8 cellular contexts compared by ENCODE assay signal in the genomic region with DNA sequence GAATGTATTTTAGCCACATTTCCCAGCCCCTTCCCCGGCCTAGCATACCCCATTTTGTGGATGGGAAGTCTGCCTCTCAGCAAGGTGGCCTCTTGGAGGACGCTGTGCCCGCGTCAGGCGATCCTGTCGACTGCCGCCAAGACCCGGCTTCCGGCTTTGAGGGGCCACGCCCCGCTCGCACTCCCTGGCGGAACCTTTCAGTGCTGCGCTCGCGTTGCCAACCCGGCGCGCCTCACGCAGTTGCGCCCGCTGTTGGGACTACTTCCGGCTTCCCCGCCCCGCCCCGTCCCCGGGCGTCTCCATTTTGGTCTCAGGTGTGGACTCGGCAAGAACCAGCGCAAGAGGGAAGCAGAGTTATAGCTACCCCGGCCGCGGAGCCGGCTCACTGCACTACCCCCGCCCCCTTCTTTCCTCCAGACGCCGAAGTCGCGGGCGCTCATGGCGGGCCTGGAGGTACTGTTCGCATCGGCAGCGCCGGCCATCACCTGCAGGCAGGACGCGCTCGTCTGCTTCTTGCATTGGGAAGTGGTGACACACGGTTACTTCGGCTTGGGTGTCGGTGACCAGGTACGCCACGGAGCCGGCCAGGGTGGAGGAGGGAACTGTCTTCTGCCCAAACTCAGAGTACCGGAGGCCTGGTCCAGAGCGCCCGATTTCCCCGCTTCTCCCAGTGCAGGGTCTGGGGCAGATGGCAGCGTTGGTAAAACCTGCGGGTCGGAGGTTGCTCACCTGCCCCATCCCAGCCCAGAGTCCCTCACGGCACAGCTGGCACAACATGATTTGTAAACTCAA.
A peak's percentile ranks its signal among the peaks of the same experiment; 100 is the strongest.
DNase-seq lines count a peak whose midpoint lies in the region; ATAC-seq and TF ChIP-seq lines count a peak whose summit lies in the region.

A gene with protein sequence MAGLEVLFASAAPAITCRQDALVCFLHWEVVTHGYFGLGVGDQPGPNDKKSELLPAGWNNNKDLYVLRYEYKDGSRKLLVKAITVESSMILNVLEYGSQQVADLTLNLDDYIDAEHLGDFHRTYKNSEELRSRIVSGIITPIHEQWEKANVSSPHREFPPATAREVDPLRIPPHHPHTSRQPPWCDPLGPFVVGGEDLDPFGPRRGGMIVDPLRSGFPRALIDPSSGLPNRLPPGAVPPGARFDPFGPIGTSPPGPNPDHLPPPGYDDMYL (plus strand): TSS at position 267 of the 792 bp plus-strand sequence. CDS start 172 bp downstream, at position 439.

- peak; percentile 6 for TF ChIP-seq CTCF in choroid plexus epithelial cell (conservative IDR thresholded peaks at IDR 0.05; ENCODE audit: low read depth, low read length)

- peak; percentile 94 for TF ChIP-seq POLR2A in GM19099 (IDR thresholded peaks at IDR 0.05; ENCODE audit: extremely low read depth, insufficient read length, low read depth)

- DNase-seq in AML-193 (lab: John Stamatoyannopoulos, UW) (peak; percentile 86 to 87), NCI-H510A (lab: John Stamatoyannopoulos, UW) (peak; percentile 94), choroid plexus epithelial cell (ENCODE audit: low read depth) (peak; percentile 92), kidney glomerular epithelial cell (lab: John Stamatoyannopoulos, UW) (peak; percentile 82)
- DNase-seq in activated CD4-positive, alpha-beta T cell treated with anti-CD3 and anti-CD28 coated beads for 24 hours (ENCODE audit: low read depth in 2 of 2) = peak; percentile 93
- DNase-seq in stimulated activated CD4-positive, alpha-beta T cell treated with anti-CD3 and anti-CD28 coated beads, Interleukin-1b, Interleukin-23, amount 100 ng/mL, for 1 hour (ENCODE audit: low read depth in 2 of 2) = peak; percentile 88 to 95

- peak within 1 kb of the TSS; percentile 79 for H3K4me3 ChIP-seq in choroid plexus epithelial cell (ENCODE audit: low read depth, low read length)

- ATAC-seq in HG03432 (IDR thresholded peaks at IDR 0.05; ENCODE audit: unreplicated experiment) = peak; percentile 95

Comparison
In these comparisons a context has a peak if more than half of its experiments do, and no peak if none do; other contexts are left out.
1. Peak in every context shown above with its lines: DNase-seq, ATAC-seq and H3K4me3 ChIP-seq.